ENCODE assay signal across 23 cellular contexts in the genomic region with DNA sequence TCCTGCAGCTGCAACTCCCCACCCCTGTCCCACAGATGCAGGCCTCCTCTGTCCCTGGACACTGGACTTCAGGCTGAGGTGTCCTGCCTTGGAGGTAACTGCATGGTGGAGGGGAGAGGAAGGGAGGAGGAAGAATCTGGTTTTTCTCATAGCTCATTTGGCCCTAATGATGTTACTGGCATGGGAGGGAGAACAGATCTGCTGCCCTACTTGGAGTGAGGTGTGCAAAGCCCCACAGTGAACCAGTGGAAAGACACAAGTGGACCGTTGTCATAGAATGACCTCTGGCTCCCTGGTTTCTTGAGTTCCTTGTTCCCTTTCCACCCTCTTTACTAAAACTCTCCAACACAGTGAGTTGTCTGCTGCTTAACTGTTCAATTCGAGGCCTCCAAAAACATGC.
A peak's percentile ranks its signal among the peaks of the same experiment; 100 is the strongest.
DNase-seq lines count a peak whose midpoint lies in the region; ATAC-seq, FAIRE-seq and TF ChIP-seq lines count a peak whose summit lies in the region.
"Had no signal": no experiment of that assay in that cellular context is flagged by ENCODE, and none has a peak within 500 bp of the region (broad histone marks: within the 10 kb centered on the region; RNA-seq: fewer than 3 reads in every experiment).

No MANE protein-coding gene starts in this region.

- DNase-seq in activated CD8-positive, alpha-beta memory T cell treated with anti-CD3 and anti-CD28 coated beads for 24 hours: peak; percentile 3
- no peak for DNase-seq in activated CD8-positive, alpha-beta memory T cell treated with anti-CD3 and anti-CD28 coated beads, Interleukin-2, amount 50 U/mL, for 4 hours
- no peak for DNase-seq in H1 (ENCODE audit: low read depth in 1 of 2, low spot score in 2 of 2)
- DNase-seq in Caco-2: no peak
- no peak for DNase-seq in upper lobe of left lung
- DNase-seq: CD4-positive, CD25-positive, alpha-beta regulatory T cell; CD8-positive, alpha-beta T cell; DMS 273 treated with DMSO at 0.1 percent for 48 hours; DMS79; EL; GDM1; GM23248; HFFc6 had no signal

- no peak for TF ChIP-seq CTCF in H1 (IDR thresholded peaks at IDR 0.05; ENCODE audit: control extremely low read depth in 1 of 3, insufficient read depth in 1 of 3, low read depth in 1 of 3, low read length in 3 of 3)
- no peak for TF ChIP-seq CTCF in nephron (IDR thresholded peaks at IDR 0.05; ENCODE audit: unreplicated experiment in 3 of 3)
- TF ChIP-seq CTCF in Caco-2 (IDR thresholded peaks at IDR 0.05; ENCODE audit: insufficient read depth in 1 of 2, low read depth in 1 of 2, low read length in 1 of 2, severe bottlenecking in 1 of 2, unreplicated experiment in 1 of 2): no peak
- TF ChIP-seq CTCF in upper lobe of left lung (IDR thresholded peaks at IDR 0.05): no peak

- peaks cover 10% of the 10 kb centered on the region for H3K27me3 Mint-ChIP-seq in nephron (ENCODE audit: low read depth)
- no peaks in the 10 kb centered on the region for H3K27me3 Mint-ChIP-seq in Caco-2 (ENCODE audit: insufficient read depth, unreplicated experiment)

- H3K4me3 ChIP-seq in H1 (ENCODE audit: extremely low read depth in 1 of 4, insufficient read depth in 2 of 4, low read depth in 3 of 4, low read length in 4 of 4) (no peak overlapping the region), Caco-2 (ENCODE audit: low read depth, low read length) (no peak overlapping the region), upper lobe of left lung (no peak overlapping the region)
- H3K4me3 ChIP-seq: BLaER1, GM12878, GM23248, HAP-1 had no signal

- H3K4me1 ChIP-seq in H1 (replicated peaks in 1 of 4; ENCODE audit: control insufficient read depth in 3 of 4, insufficient read depth in 4 of 4, low read length in 3 of 4) (peaks cover 2 to 11% (median 7%) of the 10 kb centered on the region in 4 experiments; a peak in 5 of 7 replicates), Caco-2 (no peaks in the 10 kb centered on the region), upper lobe of left lung (no peaks in the 10 kb centered on the region)
- H3K4me1 ChIP-seq: BLaER1, HAP-1 had no signal

- BruUV-seq in Caco-2 (replicated peaks; lab: Mats Ljungman, UMichigan): no TSS peak

- H2BK20ac ChIP-seq in H1 (ENCODE audit: low read length): no peak overlapping the region

- H3K27ac ChIP-seq in H1 (ENCODE audit: low read depth, low read length): no peak overlapping the region
- H3K27ac ChIP-seq in upper lobe of left lung: no peak overlapping the region
- H3K27ac ChIP-seq: 22Rv1, BLaER1, C4-2B, GM23248 had no signal

- no peaks in the 10 kb centered on the region for H3K79me2 ChIP-seq in H1 (ENCODE audit: control insufficient read depth in 1 of 2, insufficient read depth in 2 of 2, low read length in 2 of 2)

- no peak overlapping the region for H3K9ac ChIP-seq in H1 (replicated peaks in 1 of 4; ENCODE audit: extremely low read depth in 1 of 4, low read depth in 3 of 4, low read length in 3 of 4)
- H3K9ac ChIP-seq: BLaER1, GM23248 had no signal

- H3K18ac ChIP-seq in H1 (ENCODE audit: extremely low read depth, low read length): 0 out of 2 replicates have a peak overlapping the region, but pooled peaks have one; percentile 9

- no peak overlapping the region for H3K56ac ChIP-seq in H1 (replicated peaks; ENCODE audit: insufficient read length, low read depth, low read length)

- CTCF ChIA-PET in H1 (lab: Charles Lee; ENCODE audit: partially characterized antibody) (interaction anchor here (0.6 to 1.1 kb wide), 6 partner anchors 9 to 159 kb away, joined by 3 to 5 read pairs (median 3); no protein-coding TSS in a partner anchor), Caco-2 (lab: Charles Lee) (no interaction called here)

- no peak overlapping the region for H3K4me3 Mint-ChIP-seq in nephron
- H3K4me3 Mint-ChIP-seq in Caco-2 (ENCODE audit: unreplicated experiment): no peak overlapping the region
- H3K4me3 Mint-ChIP-seq: B cell; CD4-positive, CD25-positive, alpha-beta regulatory T cell; CD8-positive, alpha-beta T cell; HFFc6 had no signal

- H2BK12ac ChIP-seq in H1 (ENCODE audit: low read depth, low read length): no peak overlapping the region; the same call in 1 of the 2 replicates

- TF ChIP-seq EP300 in H1 (IDR thresholded peaks at IDR 0.05; ENCODE audit: borderline replicate concordance in 1 of 2, low read depth in 2 of 2, low read length in 2 of 2): no peak
- TF ChIP-seq EP300 in upper lobe of left lung (IDR thresholded peaks at IDR 0.05): no peak

- 96% methylated on average over 2 of the region's 2 CpGs; no CpG with 5 or more reads in 1 of the 2 experiments for WGBS in H1 (ENCODE audit: extremely low coverage in 1 of 2, insufficient coverage in 1 of 2, insufficient read length in 1 of 2, insufficient replicate concordance in 2 of 2, low coverage in 1 of 2, low lambda C conversion rate in 2 of 2, missing lambda C conversion rate in 1 of 2), 2 experiments
- 80 to 81% methylated on average over 2 of the region's 2 CpGs for WGBS in upper lobe of left lung, 2 donors

- H3K4me2 ChIP-seq in H1 (ENCODE audit: insufficient read depth in 1 of 2, low read depth in 2 of 2, low read length in 2 of 2): no peak overlapping the region
- H3K4me2 ChIP-seq: BLaER1 had no signal

- H3K36me3 ChIP-seq in H1 (ENCODE audit: control insufficient read depth in 2 of 4, insufficient read depth in 4 of 4, low read length in 3 of 4): no peaks in the 10 kb centered on the region
- H3K36me3 ChIP-seq in Caco-2 (ENCODE audit: control insufficient read depth, insufficient read depth, low read length): no peaks in the 10 kb centered on the region
- H3K36me3 ChIP-seq in upper lobe of left lung: no peaks in the 10 kb centered on the region
- H3K36me3 ChIP-seq: BLaER1, HAP-1 had no signal

- H3K36me3 Mint-ChIP-seq in nephron (ENCODE audit: low read depth) (no peaks in the 10 kb centered on the region), Caco-2 (ENCODE audit: insufficient read depth, unreplicated experiment) (no peaks in the 10 kb centered on the region)
- H3K36me3 Mint-ChIP-seq: CD4-positive, CD25-positive, alpha-beta regulatory T cell; CD8-positive, alpha-beta T cell had no signal

- no peaks in the 10 kb centered on the region for H4K20me1 ChIP-seq in H1 (replicated peaks in 1 of 2; ENCODE audit: control insufficient read depth in 1 of 2, insufficient read depth in 2 of 2, low read length in 2 of 2)
- H4K20me1 ChIP-seq: BLaER1 had no signal

- H2AFZ ChIP-seq in H1 (ENCODE audit: low read length): 0 out of 2 replicates have a peak overlapping the region, but pooled peaks have one; percentile 65
- H2AFZ ChIP-seq: GM23248 had no signal

- H3K27ac Mint-ChIP-seq in nephron: peak overlapping the region in 2 of 3 experiments; percentile 31 to 33
- no peak overlapping the region for H3K27ac Mint-ChIP-seq in Caco-2 (ENCODE audit: unreplicated experiment)
- H3K27ac Mint-ChIP-seq: B cell; CD8-positive, alpha-beta T cell; HFFc6 had no signal

- no peak for TF ChIP-seq RAD21 in H1 (IDR thresholded peaks at IDR 0.05 in 1 of 2, conservative IDR thresholded peaks at IDR 0.05 in 1 of 2; ENCODE audit: low read depth in 2 of 2, low read length in 2 of 2)

- H2BK120ac ChIP-seq in H1 (replicated peaks; ENCODE audit: low read depth, low read length): no peak overlapping the region

- no peak overlapping the region for H3K23ac ChIP-seq in H1 (ENCODE audit: insufficient read length)

- no peak overlapping the region for H3K4ac ChIP-seq in H1 (replicated peaks; ENCODE audit: insufficient read length, low read depth, low read length)

- H3K14ac ChIP-seq in H1 (ENCODE audit: insufficient read length): no peak overlapping the region

- no peak overlapping the region for H4K91ac ChIP-seq in H1 (replicated peaks; ENCODE audit: insufficient read length, low read length)

- FAIRE-seq in H1 (lab: Jason Lieb, UNC): no peak
- FAIRE-seq: A204.1, D721Med, GM12878, GM19239 had no signal

- TF ChIP-seq POLR2A in H1 (IDR thresholded peaks at IDR 0.05; ENCODE audit: control extremely low read depth in 1 of 2, low read depth in 2 of 2, low read length in 2 of 2): no peak
- TF ChIP-seq POLR2A in upper lobe of left lung (IDR thresholded peaks at IDR 0.05): no peak

- no peak overlapping the region for H4K5ac ChIP-seq in H1 (ENCODE audit: insufficient read length, low read depth, low read length)

- ATAC-seq in upper lobe of left lung (ENCODE audit: low FRiP score in 2 of 2): no peak
- ATAC-seq: CD8-positive, alpha-beta T cell; GM12878 had no signal

- H3K4me1 Mint-ChIP-seq in nephron (peaks cover 11% of the 10 kb centered on the region), Caco-2 (ENCODE audit: low read depth, unreplicated experiment) (no peaks in the 10 kb centered on the region)
- H3K4me1 Mint-ChIP-seq: B cell; CD4-positive, CD25-positive, alpha-beta regulatory T cell had no signal

- H3K79me1 ChIP-seq in H1 (ENCODE audit: low read depth, low read length): no peaks in the 10 kb centered on the region

- H3K23me2 ChIP-seq in H1 (ENCODE audit: low read depth, low read length): no peaks in the 10 kb centered on the region; the same call in 1 of the 2 replicates

- H3K27me3 ChIP-seq in H1 (replicated peaks in 1 of 4; ENCODE audit: control insufficient read depth in 3 of 4, extremely low read depth in 1 of 4, insufficient read depth in 3 of 4, low read length in 3 of 4) (peaks cover 0 to 2% (median under 1%) of the 10 kb centered on the region in 4 experiments; a peak in 1 of 7 replicates), Caco-2 (replicated peaks; ENCODE audit: control insufficient read depth, insufficient read depth, low read length) (no peaks in the 10 kb centered on the region), upper lobe of left lung (no peaks in the 10 kb centered on the region)
- H3K27me3 ChIP-seq: BLaER1 had no signal

- no peak overlapping the region; the same call in 1 of the 2 replicates for H4K8ac ChIP-seq in H1 (ENCODE audit: extremely low read depth, insufficient read depth, low read length)

- POLR2A ChIA-PET in H1 (lab: Charles Lee; ENCODE audit: partially characterized antibody): no interaction called here
- POLR2A ChIA-PET in Caco-2 (lab: Charles Lee): no interaction called here

- peak overlapping the region; percentile 22; the same call in 1 of the 2 replicates for H2BK15ac ChIP-seq in H1 (ENCODE audit: low read length)

- H3K9me3 ChIP-seq in H1 (ENCODE audit: insufficient read depth in 2 of 2, low read depth in 1 of 2, low read length in 1 of 2) (no peaks in the 10 kb centered on the region), Caco-2 (no peaks in the 10 kb centered on the region), upper lobe of left lung (no peaks in the 10 kb centered on the region)
- H3K9me3 ChIP-seq: BLaER1, HAP-1 had no signal

- H2BK5ac ChIP-seq in H1 (ENCODE audit: low read depth, low read length): no peak overlapping the region

- intact Hi-C loops in Caco-2 (cut with micrococcal nuclease; ENCODE audit: unreplicated experiment): no loop called here

- H3K9me3 Mint-ChIP-seq in nephron: peaks cover 6% of the 10 kb centered on the region
- H3K9me3 Mint-ChIP-seq in Caco-2 (ENCODE audit: unreplicated experiment): no peaks in the 10 kb centered on the region
- H3K9me3 Mint-ChIP-seq: CD8-positive, alpha-beta T cell; HFFc6 had no signal

- H2AK5ac ChIP-seq in H1 (ENCODE audit: low read depth, low read length): no peak overlapping the region
